Comparison of ENCODE assay signal across 9 cellular contexts in genomic region chr2:127452423-127452822, GRCh38. TPM values are rescaled to one million over a fixed set of nuclear protein-coding genes. Genes with fewer than 3 reads are reported as not detected.
"Had no signal": no experiment of that assay in that cellular context is flagged by ENCODE, and none has a peak within 500 bp of the region (broad histone marks: within the 10 kb centered on the region; RNA-seq: fewer than 3 reads in every experiment).

No MANE protein-coding gene starts in this region.

RNA-seq across cellular contexts. Expression of gene PROC, which starts 34.2 kb away (rescaled TPM):
- total RNA-seq: activated B cell treated with CpG ODN at 0.5 μM for 24 hours; activated CD4-positive, alpha-beta memory T cell treated with anti-CD3 and anti-CD28 coated beads for 36 hours; activated CD4-positive, alpha-beta memory T cell treated with anti-CD3 and anti-CD28 coated beads, Interleukin-2, amount 10 ng/mL, durations not matched to agents 7 days and 5 days; activated CD4-positive, alpha-beta T cell treated with anti-CD3 and anti-CD28 coated beads for 36 hours; activated CD4-positive, alpha-beta T cell treated with anti-CD3 and anti-CD28 coated beads, Interleukin-2, amount 10 ng/mL, durations not matched to agents 7 days and 5 days; activated CD8-positive, alpha-beta T cell treated with anti-CD3 and anti-CD28 coated beads for 36 hours; activated CD8-positive, alpha-beta T cell treated with anti-CD3 and anti-CD28 coated beads, Interleukin-2, amount 10 ng/mL, durations not matched to agents 7 days and 5 days; T-helper 1 cell treated with Interleukin-12 subunit alpha and Interleukin-12 subunit beta and Interleukin-4 antibody, amounts not matched to agents 30 ng/mL and 1 ng/mL, for 36 hours; T-helper 2 cell treated with Interferon-gamma antibody and Interleukin-4, amounts not matched to agents 100 ng/mL and 5 ng/mL, for 36 hours had no signal
